Comparison of ENCODE assay signal across 1 cellular context in genomic region chr16:53094013-53094630, GRCh38.
TF ChIP-seq lines count a peak whose summit lies in the region.

No MANE protein-coding gene starts in this region.

TF ChIP-seq in A549, 52 proteins besides CTCF, POLR2A, EP300 and RAD21 (continued from another document):
- no peak for TF ChIP-seq FOSL2 (IDR thresholded peaks at IDR 0.05)
- no peak for TF ChIP-seq FOSL2 (CRISPR knock-in tag; IDR thresholded peaks at IDR 0.05)
- TF ChIP-seq NFE2L2 (conservative IDR thresholded peaks at IDR 0.05; ENCODE audit: low read length): no peak
- TF ChIP-seq HOXB13 (CRISPR knock-in tag; IDR thresholded peaks at IDR 0.05; ENCODE audit: low read depth): no peak
- TF ChIP-seq RCOR1 (IDR thresholded peaks at IDR 0.05; ENCODE audit: low read depth, low read length): no peak
